ENCODE assay signal across 32 cellular contexts in genomic region chr20:19528286-19529030, GRCh38.
"Had no signal": no experiment of that assay in that cellular context is flagged by ENCODE, and none has a peak within 500 bp of the region (broad histone marks: within the 10 kb centered on the region; RNA-seq: fewer than 3 reads in every experiment).

No MANE protein-coding gene starts in this region.

- H3K36me3 ChIP-seq: adrenal gland, esophagus squamous epithelium, gastroesophageal sphincter, heart right ventricle, WERI-Rb-1 had no signal

- H3K9me3 ChIP-seq: adrenal gland, esophagus squamous epithelium, gastroesophageal sphincter, heart right ventricle had no signal

- H3K4me1 ChIP-seq: adrenal gland, heart right ventricle had no signal

- DNase-seq: activated B cell treated with CpG ODN at 0.5 μM for 24 hours; activated CD4-positive, alpha-beta T cell treated with anti-CD3 and anti-CD28 coated beads for 48 hours; activated CD4-positive, alpha-beta T cell treated with anti-CD3 and anti-CD28 coated beads, Interleukin-2, amount 50 U/mL, for 1 hour; activated CD4-positive, alpha-beta T cell treated with anti-CD3 and anti-CD28 coated beads, Interleukin-2, amount 50 U/mL, for 48 hours; activated CD8-positive, alpha-beta memory T cell treated with anti-CD3 and anti-CD28 coated beads, Interleukin-2, amount 10 ng/mL, durations not matched to agents 7 days and 5 days; activated CD8-positive, alpha-beta memory T cell treated with anti-CD3 and anti-CD28 coated beads, Interleukin-2, amount 50 U/mL, for 4 hours; activated CD8-positive, alpha-beta T cell treated with anti-CD3 and anti-CD28 coated beads for 36 hours; activated effector memory CD4-positive, alpha-beta T cell treated with anti-CD3 and anti-CD28 coated beads, Interleukin-2, amount 50 U/mL, for 16 hours; activated naive CD4-positive, alpha-beta T cell treated with anti-CD3 and anti-CD28 coated beads for 36 hours; activated naive CD8-positive, alpha-beta T cell treated with anti-CD3 and anti-CD28 coated beads for 36 hours; activated naive CD8-positive, alpha-beta T cell treated with anti-CD3 and anti-CD28 coated beads, Interleukin-2, amount 50 U/mL, for 24 hours; activated T-cell treated with anti-CD3 and anti-CD28 coated beads, Interleukin-2, amount 50 U/mL, for 1 hour; activated T-cell treated with anti-CD3 and anti-CD28 coated beads, Interleukin-2, amount 50 U/mL, for 48 hours; adrenal gland; amygdala; aorta; caudate nucleus; cortex of kidney; dermis blood vessel endothelial cell; effector CD8-positive, alpha-beta T cell; esophagus squamous epithelium; foreskin melanocyte; heart right ventricle; T-cell; T1000; WERI-Rb-1 had no signal

- FAIRE-seq: colon, endometrium, endothelial cell of umbilical vein had no signal

- H3K4me3 ChIP-seq: adrenal gland, esophagus squamous epithelium, gastroesophageal sphincter, heart right ventricle had no signal

- H3K27ac ChIP-seq: adrenal gland, epithelial cell of prostate, gastroesophageal sphincter, heart right ventricle, WERI-Rb-1 had no signal

- ATAC-seq: activated CD4-positive, CD25-positive, alpha-beta regulatory T cell treated with anti-CD3 and anti-CD28 coated beads, Interleukin-2, amount 50 U/mL, for 24 hours; activated CD8-positive, alpha-beta memory T cell treated with anti-CD3 and anti-CD28 coated beads, Interleukin-2, amount 10 ng/mL, durations not matched to agents 7 days and 5 days; activated CD8-positive, alpha-beta T cell treated with anti-CD3 and anti-CD28 coated beads for 36 hours; activated naive CD8-positive, alpha-beta T cell treated with anti-CD3 and anti-CD28 coated beads, Interleukin-2, amount 50 U/mL, for 24 hours; gastroesophageal sphincter; heart right ventricle; T-cell had no signal

- H3K27me3 ChIP-seq: adrenal gland, esophagus squamous epithelium, gastroesophageal sphincter had no signal
